ENCODE assay signal across 8 cellular contexts in the genomic region with DNA sequence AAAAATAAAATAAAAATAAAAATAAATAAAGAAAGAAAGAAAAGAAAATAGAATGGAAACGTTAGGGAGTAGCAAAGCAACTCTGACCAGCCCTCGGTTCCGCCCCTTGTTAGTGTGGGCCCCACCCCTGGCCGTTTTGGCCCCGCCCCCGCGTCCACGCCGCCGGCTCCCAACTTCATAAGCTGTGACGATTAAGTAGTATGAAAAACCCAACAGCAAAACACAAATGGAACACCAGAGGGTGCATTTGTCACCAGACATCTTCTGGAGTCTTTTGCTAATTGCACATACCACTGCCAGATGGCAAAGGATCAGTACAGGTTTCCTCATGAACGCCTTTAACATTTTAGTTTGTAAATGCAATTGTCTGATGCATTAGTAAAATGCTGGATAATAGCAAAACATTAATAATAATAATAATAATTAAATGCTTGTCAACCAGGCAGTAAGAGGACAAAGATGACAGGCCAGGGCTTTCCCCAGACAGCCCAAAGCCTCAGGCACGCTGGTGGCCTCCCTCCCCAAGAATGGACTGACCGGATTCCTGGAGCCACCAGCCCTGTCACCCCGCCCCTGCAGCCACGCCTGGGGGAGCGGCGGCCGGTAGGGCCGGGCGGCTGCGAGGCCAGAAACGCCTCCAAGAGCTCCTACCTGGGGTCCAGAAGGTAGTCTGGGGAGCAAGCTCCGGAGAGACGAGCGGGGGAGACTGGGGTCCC. TPM values are rescaled to one million over a fixed set of nuclear protein-coding genes. Genes with fewer than 3 reads are reported as not detected.
A peak's percentile ranks its signal among the peaks of the same experiment; 100 is the strongest.
DNase-seq lines count a peak whose midpoint lies in the region; ATAC-seq and TF ChIP-seq lines count a peak whose summit lies in the region.

No MANE protein-coding gene starts in this region.

- peak; percentile 72 for TF ChIP-seq CTCF in A673 (conservative IDR thresholded peaks at IDR 0.05; ENCODE audit: low read depth, low read length)
- peak; percentile 27 to 67 (median 53) for TF ChIP-seq CTCF in adrenal gland (IDR thresholded peaks at IDR 0.05)
- TF ChIP-seq CTCF in heart right ventricle (IDR thresholded peaks at IDR 0.05): peak in 8 of 9 donors; percentile 24 to 71 (median 58)

- H3K4me1 ChIP-seq in A673 (ENCODE audit: insufficient read depth, low read length, poor library complexity, severe bottlenecking) (peaks cover 4% of the 10 kb centered on the region), adrenal gland (replicated peaks in 1 of 2) (peaks cover 0 to 11% of the 10 kb centered on the region in 2 donors), heart right ventricle (peaks cover 0 to 19% (median 7%) of the 10 kb centered on the region in 9 donors)

- H3K36me3 ChIP-seq in A673 (ENCODE audit: insufficient read depth, low read length, poor library complexity, severe bottlenecking) (no peaks in the 10 kb centered on the region), adrenal gland (replicated peaks in 1 of 2) (no peaks in the 10 kb centered on the region), heart right ventricle (no peaks in the 10 kb centered on the region)

- H3K27ac ChIP-seq in A673 (ENCODE audit: low read depth, low read length, poor library complexity, severe bottlenecking) (no peak overlapping the region), adrenal gland (no peak overlapping the region), heart right ventricle (peak overlapping the region in 1 of 10 donors; percentile 30)

- WGBS in adrenal gland, 4 donors: 5 to 36% (median 28%) methylated on average over 13 to 26 of the region's 26 CpGs
- 20 to 24% methylated on average over 26 of the region's 26 CpGs for WGBS in heart right ventricle, 2 donors

- H3K27me3 Mint-ChIP-seq in T-cell: no peaks in the 10 kb centered on the region

- peak; percentile 95 for DNase-seq in A673 (ENCODE audit: low spot score)
- DNase-seq in NCI-H1048 (lab: John Stamatoyannopoulos, UW): peak; percentile 30
- DNase-seq in T-cell: peak; percentile 32 to 70 (median 56)
- peak; percentile 78 to 94 (median 87) for DNase-seq in adrenal gland
- DNase-seq in heart right ventricle: peak; percentile 88 to 89
- peak; percentile 59 for DNase-seq in retina

- ATAC-seq in GM18868 (IDR thresholded peaks at IDR 0.05; ENCODE audit: unreplicated experiment) (peak; percentile 59), T-cell (replicated peaks in 1 of 4) (peak; percentile 86 to 96 (median 89)), heart right ventricle (peak; percentile 88 to 97 (median 96)), GM21447 (IDR thresholded peaks at IDR 0.05; ENCODE audit: unreplicated experiment) (no peak)

- POLR2A ChIA-PET in A673 (lab: Charles Lee; ENCODE audit: low non-redundant PET) (interaction anchor here (0.6 kb wide), 3 partner anchors 36 to 698 kb away, joined by 3 to 14 read pairs (median 5); no protein-coding TSS in a partner anchor), T-cell (lab: Charles Lee) (interaction anchor here (0.6 to 0.7 kb wide), 7 partner anchors 18 to 386 kb away, joined by 3 to 7 read pairs (median 5); no protein-coding TSS in a partner anchor)

- intact Hi-C loops in A673 (cut with micrococcal nuclease; ENCODE audit: unreplicated experiment) (loop anchor here (1.0 to 5.0 kb wide), 3 partner anchors 33 to 252 kb away; a partner anchor contains a TSS), adrenal gland (cut with DNase I) (loop anchor here in 1 of 2 donors (5.0 kb wide), 1 partner anchor 34 kb away; no protein-coding TSS in a partner anchor), heart right ventricle (cut with DNase I) (loop anchor here in 8 of 10 donors (1.0 to 10.0 kb wide), 4 partner anchors 33 to 252 kb away; a partner anchor contains a TSS)

- CTCF ChIA-PET in A673 (lab: Charles Lee) (interaction anchor here (0.5 to 1.5 kb wide), 10 partner anchors 9 to 356 kb away, joined by 4 to 11 read pairs (median 6); no protein-coding TSS in a partner anchor), T-cell (lab: Charles Lee) (interaction anchor here (0.6 to 2.3 kb wide), 9 partner anchors 33 to 1291 kb away, joined by 3 to 8 read pairs (median 4); no protein-coding TSS in a partner anchor)

- H3K4me3 ChIP-seq in A673 (ENCODE audit: low read depth, low read length, poor library complexity, severe bottlenecking) (no peak overlapping the region), adrenal gland (no peak overlapping the region), heart right ventricle (no peak overlapping the region)

- H3K9me3 Mint-ChIP-seq in T-cell: no peaks in the 10 kb centered on the region

- H3K9me3 ChIP-seq in A673 (ENCODE audit: low read depth, low read length, poor library complexity, severe bottlenecking) (no peaks in the 10 kb centered on the region), adrenal gland (replicated peaks in 1 of 3) (no peaks in the 10 kb centered on the region), heart right ventricle (peaks cover 0 to 3% (median 0%) of the 10 kb centered on the region in 11 donors)

- H3K27ac Mint-ChIP-seq in T-cell: no peak overlapping the region

- H3K4me3 Mint-ChIP-seq in T-cell: no peak overlapping the region

- H3K36me3 Mint-ChIP-seq in T-cell: no peaks in the 10 kb centered on the region

- peaks cover under 1 to 12% (median 1%) of the 10 kb centered on the region in 3 donors for H3K4me1 Mint-ChIP-seq in T-cell

- H3K27me3 ChIP-seq in A673 (replicated peaks; ENCODE audit: insufficient read depth, low read depth, low read length, poor library complexity) (no peaks in the 10 kb centered on the region), adrenal gland (no peaks in the 10 kb centered on the region), heart right ventricle (no peaks in the 10 kb centered on the region)

- no TSS peak for BruUV-seq in A673 (replicated peaks; lab: Mats Ljungman, UMichigan)

- no peak for TF ChIP-seq POLR2A in adrenal gland (IDR thresholded peaks at IDR 0.05)

RNA-seq across cellular contexts. Expression of a gene that starts 23.6 kb away (rescaled TPM):
- total RNA-seq in A673 (2021) (1,040 and 1,112 TPM in 2 replicates), T-cell (100 to 1,000 TPM; 230 to 471 (median 263) TPM), adrenal gland (100 to 1,000 TPM; 272 to 634 (median 392) TPM), heart right ventricle (100 to 1,000 TPM; 315 to 501 (median 402) TPM)
- polyA plus RNA-seq in adrenal gland (1,000 to 10,000 TPM in 1 of 3 donors, 100 to 1,000 TPM in 2; 293 to 1,666 (median 388) TPM), heart right ventricle (100 to 1,000 TPM; 525 to 612 TPM)

Comparison
In these comparisons a context has a peak if more than half of its experiments do, and no peak if none do; other contexts are left out.
1. DNase-seq: peak in every context shown above with its lines; median percentile 95 in A673; 88 in heart right ventricle; 87 in adrenal gland; 59 in retina; 56 in T-cell; 30 in NCI-H1048.